In genomic region chr4:78704981-78705757, GRCh38 we compare ENCODE assay signal across 12 cellular contexts.
A peak's percentile ranks its signal among the peaks of the same experiment; 100 is the strongest.
DNase-seq lines count a peak whose midpoint lies in the region; ATAC-seq and TF ChIP-seq lines count a peak whose summit lies in the region.
"Had no signal": no experiment of that assay in that cellular context is flagged by ENCODE, and none has a peak within 500 bp of the region (broad histone marks: within the 10 kb centered on the region; RNA-seq: fewer than 3 reads in every experiment).

No MANE protein-coding gene starts in this region.

- POLR2A ChIA-PET in OCI-LY7 (lab: Charles Lee): interaction anchor here (0.6 to 1.7 kb wide), 11 partner anchors 10 to 86 kb away, joined by 3 to 9 read pairs (median 3); no protein-coding TSS in a partner anchor

- peak overlapping the region; percentile 26 for H2AFZ ChIP-seq in OCI-LY7 (ENCODE audit: low read length)

- H3K27ac ChIP-seq in DOHH2 (ENCODE audit: low read depth, low read length) (peak overlapping the region; percentile 8; the same call in 1 of the 2 replicates), OCI-LY7 (ENCODE audit: low read depth, low read length, poor library complexity, severe bottlenecking) (no peak overlapping the region), psoas muscle (no peak overlapping the region)
- H3K27ac ChIP-seq: neutrophil had no signal

- CTCF ChIA-PET in OCI-LY7 (lab: Charles Lee; ENCODE audit: unreplicated experiment): no interaction called here

- DNase-seq in OCI-LY7 (ENCODE audit: low spot score) (no peak), epithelial cell of proximal tubule (ENCODE audit: low read depth) (peak; percentile 45), psoas muscle (no peak), SKM-1 (lab: John Stamatoyannopoulos, UW; ENCODE audit: unreplicated experiment) (no peak), NCI-H774 (lab: John Stamatoyannopoulos, UW) (no peak)
- DNase-seq: activated naive CD4-positive, alpha-beta T cell treated with Interleukin-2 at 50 U/mL for 16 hours; GDM1; NCI-H510A treated with DMSO at 0.1 percent for 48 hours had no signal

- peak overlapping the region; percentile 16; the same call in 1 of the 2 replicates for H3K4me3 ChIP-seq in DOHH2 (ENCODE audit: low read length)
- no peak overlapping the region for H3K4me3 ChIP-seq in OCI-LY7 (ENCODE audit: low read depth, low read length, poor library complexity, severe bottlenecking)
- no peak overlapping the region for H3K4me3 ChIP-seq in epithelial cell of proximal tubule (ENCODE audit: low read depth, low read length)
- no peak overlapping the region for H3K4me3 ChIP-seq in psoas muscle

- H3K27me3 ChIP-seq in DOHH2 (ENCODE audit: control insufficient read depth, low read length) (no peaks in the 10 kb centered on the region), psoas muscle (ENCODE audit: insufficient read depth in 3 of 3, low read length in 2 of 3) (no peaks in the 10 kb centered on the region)
- H3K27me3 ChIP-seq: neutrophil had no signal

- no peak for TF ChIP-seq CTCF in DOHH2 (IDR thresholded peaks at IDR 0.05; ENCODE audit: low read depth, low read length, poor library complexity, severe bottlenecking)
- no peak for TF ChIP-seq CTCF in OCI-LY7 (conservative IDR thresholded peaks at IDR 0.05; ENCODE audit: low read length)
- TF ChIP-seq CTCF in epithelial cell of proximal tubule (conservative IDR thresholded peaks at IDR 0.05; ENCODE audit: low read depth, low read length): no peak
- TF ChIP-seq CTCF in psoas muscle (IDR thresholded peaks at IDR 0.05): no peak

- peaks cover 50% of the 10 kb centered on the region for H3K4me1 ChIP-seq in DOHH2 (ENCODE audit: control insufficient read depth, low read length)
- H3K4me1 ChIP-seq in OCI-LY7 (ENCODE audit: insufficient read depth, low read length, poor library complexity, severe bottlenecking): peaks cover 29% of the 10 kb centered on the region
- H3K4me1 ChIP-seq in psoas muscle: no peaks in the 10 kb centered on the region

- no peaks in the 10 kb centered on the region; the same call in none of the 2 replicates for H3F3A ChIP-seq in DOHH2 (ENCODE audit: control insufficient read depth, insufficient read depth)

- WGBS in psoas muscle, 3 donors: 73 to 82% (median 75%) methylated on average over 4 of the region's 4 CpGs

- H3K4me2 ChIP-seq in DOHH2 (ENCODE audit: low read length) (peak overlapping the region; percentile 18), OCI-LY7 (ENCODE audit: low read length) (no peak overlapping the region)

- peaks cover 8% of the 10 kb centered on the region; the same call in 1 of the 2 replicates for H3K9me3 ChIP-seq in DOHH2 (ENCODE audit: control insufficient read depth, insufficient read depth, low read length)
- H3K9me3 ChIP-seq in OCI-LY7 (ENCODE audit: low read length): peaks cover 17% of the 10 kb centered on the region
- H3K9me3 ChIP-seq in psoas muscle: peaks cover 9% of the 10 kb centered on the region
- H3K9me3 ChIP-seq: neutrophil had no signal

- intact Hi-C loops in OCI-LY7 (cut with micrococcal nuclease; ENCODE audit: unreplicated experiment): loop anchor here (5.0 kb wide), 1 partner anchor 93 kb away; no protein-coding TSS in a partner anchor
- intact Hi-C loops in psoas muscle (cut with DNase I): no loop called here

- no TSS peak for BruUV-seq in OCI-LY7 (replicated peaks; lab: Mats Ljungman, UMichigan)

- H3K79me2 ChIP-seq in DOHH2 (ENCODE audit: control insufficient read depth, low read length) (no peaks in the 10 kb centered on the region), OCI-LY7 (ENCODE audit: insufficient read depth, low read depth, low read length) (no peaks in the 10 kb centered on the region)

- no peaks in the 10 kb centered on the region for H4K20me1 ChIP-seq in DOHH2 (ENCODE audit: control insufficient read depth, insufficient read depth, low read depth, low read length)
- H4K20me1 ChIP-seq in OCI-LY7 (ENCODE audit: insufficient read depth, low read length): no peaks in the 10 kb centered on the region

- H3K9me2 ChIP-seq in DOHH2 (replicated peaks; ENCODE audit: control insufficient read depth, low read length) (no peaks in the 10 kb centered on the region), OCI-LY7 (ENCODE audit: insufficient read depth, low read length) (no peaks in the 10 kb centered on the region)

- H3K36me3 ChIP-seq in DOHH2 (ENCODE audit: control insufficient read depth, low read length) (no peaks in the 10 kb centered on the region), OCI-LY7 (ENCODE audit: insufficient read depth, low read length) (peaks cover 9% of the 10 kb centered on the region; the same call in 1 of the 2 replicates), psoas muscle (ENCODE audit: insufficient read depth in 1 of 2, low read depth in 1 of 2) (no peaks in the 10 kb centered on the region)
- H3K36me3 ChIP-seq: neutrophil had no signal

- ATAC-seq in psoas muscle: peak; percentile 43 to 53 (median 50)
- no peak for ATAC-seq in HG03520 (IDR thresholded peaks at IDR 0.05; ENCODE audit: unreplicated experiment)
- ATAC-seq in GM19463 (IDR thresholded peaks at IDR 0.05; ENCODE audit: unreplicated experiment): no peak

Comparison
In these comparisons a context has a peak if more than half of its experiments do, and no peak if none do; other contexts are left out.
1. ATAC-seq: peak in psoas muscle (4 of 4); none in HG03520 (single experiment) and GM19463 (single experiment).